11 cellular contexts compared by ENCODE assay signal in the genomic region with DNA sequence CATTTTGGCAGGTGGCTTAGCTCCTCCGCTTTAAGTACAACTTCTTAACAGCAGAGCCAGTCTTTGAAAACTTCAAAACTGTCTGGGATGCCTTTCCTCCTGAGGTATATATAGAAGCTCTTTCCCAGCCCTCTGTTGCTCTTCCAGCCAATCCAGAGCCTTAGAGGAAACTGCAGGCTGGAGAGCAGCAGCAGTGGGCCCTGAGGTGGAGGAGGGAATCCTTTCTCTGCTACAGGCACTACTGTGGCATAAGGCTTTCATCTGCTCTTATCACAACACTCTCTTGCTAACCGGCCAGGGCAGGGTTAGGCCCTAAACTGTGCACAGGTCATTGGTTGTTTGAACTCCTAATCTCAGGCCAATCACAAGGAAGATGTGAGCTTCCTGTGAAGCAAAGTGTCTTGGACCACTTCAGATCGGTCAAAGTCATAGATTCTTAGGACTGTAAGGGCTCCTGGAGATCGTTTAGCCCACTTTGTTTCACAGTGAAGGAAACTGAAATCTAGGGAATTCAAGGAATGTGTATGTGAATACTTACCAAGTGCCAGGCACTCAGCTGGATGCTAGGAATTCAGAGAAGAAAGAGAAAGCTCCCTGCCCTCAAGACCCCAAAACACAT. TPM values are rescaled to one million over a fixed set of nuclear protein-coding genes. Genes with fewer than 3 reads are reported as not detected.
DNase-seq lines count a peak whose midpoint lies in the region; ATAC-seq, FAIRE-seq and TF ChIP-seq lines count a peak whose summit lies in the region.
"Had no signal": no experiment of that assay in that cellular context is flagged by ENCODE, and none has a peak within 500 bp of the region (broad histone marks: within the 10 kb centered on the region; RNA-seq: fewer than 3 reads in every experiment).

A gene with protein sequence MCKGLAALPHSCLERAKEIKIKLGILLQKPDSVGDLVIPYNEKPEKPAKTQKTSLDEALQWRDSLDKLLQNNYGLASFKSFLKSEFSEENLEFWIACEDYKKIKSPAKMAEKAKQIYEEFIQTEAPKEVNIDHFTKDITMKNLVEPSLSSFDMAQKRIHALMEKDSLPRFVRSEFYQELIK (minus strand): TSS at position 84 of the 619 bp plus-strand sequence. CDS start 81 bp downstream, at position 3.

- H3K27ac ChIP-seq in stomach, result peak within 1 kb of the TSS in 4 of 5 donors; percentile 3 to 47 (median 16)
- H3K27ac ChIP-seq: VCaP had no signal

- H3K27me3 ChIP-seq in stomach, result no peaks in the 10 kb centered on the region

- no peaks in the 10 kb centered on the region for H3K36me3 ChIP-seq in stomach

- ATAC-seq in left colon (no peak), T-helper 17 cell (no peak)

- TF ChIP-seq EP300 in stomach (IDR thresholded peaks at IDR 0.05), result no peak

- WGBS in stomach, 5 donors, result 27 to 45% (median 31%) methylated on average over 4 of the region's 4 CpGs

- intact Hi-C loops in left colon (cut with DNase I, micrococcal nuclease) (no loop called here), stomach (cut with DNase I; ENCODE audit: low total_unique reads) (no loop called here)

- no peaks in the 10 kb centered on the region for H3K27me3 Mint-ChIP-seq in T-helper 17 cell

- peaks cover 2% of the 10 kb centered on the region for H3K36me3 Mint-ChIP-seq in T-helper 17 cell (ENCODE audit: low read depth)

- no peak within 1 kb of the TSS for H3K27ac Mint-ChIP-seq in T-helper 17 cell

- H3K4me1 Mint-ChIP-seq in T-helper 17 cell, result no peaks in the 10 kb centered on the region

- TF ChIP-seq POLR2A in stomach (IDR thresholded peaks at IDR 0.05), result no peak

- H3K9me3 ChIP-seq in stomach (no peaks in the 10 kb centered on the region), T-helper 17 cell (ENCODE audit: control insufficient read depth, low read length, poor library complexity, severe bottlenecking) (no peaks in the 10 kb centered on the region)

- FAIRE-seq in HTR-8/SVneo (lab: Jason Lieb, UNC), result no peak

- peaks cover 0 to 22% (median 10%) of the 10 kb centered on the region in 4 donors for H3K4me1 ChIP-seq in stomach

- TF ChIP-seq CTCF in stomach (IDR thresholded peaks at IDR 0.05), result no peak

- H3K4me3 ChIP-seq in stomach, result peak within 1 kb of the TSS; percentile 15 to 36 (median 22)

- H3K4me3 Mint-ChIP-seq in T-helper 17 cell, result no peak within 1 kb of the TSS

- DNase-seq in HK-2 (ENCODE audit: unreplicated experiment) (peak; percentile 3), ecto neural progenitor cell (ENCODE audit: low spot score) (peak; percentile 52), left colon (no peak), stomach (no peak), T-helper 17 cell (no peak), NCI-H524 treated with DMSO at 0.1 percent for 48 hours (lab: John Stamatoyannopoulos, UW) (no peak), HTR-8/SVneo (ENCODE audit: insufficient read length, low spot score) (no peak), RKO (ENCODE audit: low spot score) (no peak)
- DNase-seq: DND-41, MM.1S had no signal

RNA-seq across cellular contexts. Expression of the gene that starts here (rescaled TPM):
- 10 to 100 TPM; 32.3 to 48.9 TPM for total RNA-seq in left colon
- total RNA-seq in stomach, result 100 to 1,000 TPM in 4 of 5 donors, 10 to 100 TPM in 1; 92.4 to 314 (median 172) TPM
- polyA plus RNA-seq in stomach, result 10 to 100 TPM; 29.4 to 88.8 (median 44.6) TPM
- 1 to 10 TPM in 1 of 2 donors, under 1 TPM in 1; 0.94 to 1.3 TPM for total RNA-seq in T-helper 17 cell

Comparison
In these comparisons a context has a peak if more than half of its experiments do, and no peak if none do; other contexts are left out.
1. RNA of the gene that starts here (total RNA-seq): 92.4 to 314 TPM in stomach and 32.3 to 48.9 TPM in left colon; 0.94 to 1.3 TPM in T-helper 17 cell; every median in the first group is over 10 times any median in the second.
2. DNase-seq: peak in HK-2 (single experiment) and ecto neural progenitor cell (single experiment); none in left colon (0 of 2), stomach (single experiment), T-helper 17 cell (0 of 3), NCI-H524 treated with DMSO at 0.1 percent for 48 hours (single experiment), HTR-8/SVneo (single experiment) and RKO (single experiment).